In the genomic region with DNA sequence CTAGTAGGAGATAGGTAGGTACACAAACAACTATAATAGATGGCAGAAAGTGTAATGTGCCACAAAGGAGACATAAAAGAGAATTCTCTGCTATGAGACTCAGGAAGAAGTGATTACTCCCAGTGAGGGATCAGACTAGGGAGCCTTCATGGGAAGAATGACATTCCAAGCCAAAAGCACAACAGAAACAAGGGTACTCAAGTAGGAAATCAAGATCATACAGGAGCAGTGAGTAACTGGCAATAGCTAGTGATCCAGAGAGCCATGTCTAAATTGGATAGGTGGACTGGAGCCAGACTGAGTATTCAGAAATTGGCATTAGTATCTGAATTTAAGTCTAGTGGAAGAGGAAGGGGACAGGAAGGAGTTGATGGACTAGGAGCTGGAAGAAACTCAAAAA, we compare ENCODE assay signal across 14 cellular contexts. TPM values are rescaled to one million over a fixed set of nuclear protein-coding genes. Genes with fewer than 3 reads are reported as not detected.
DNase-seq lines count a peak whose midpoint lies in the region; ATAC-seq and TF ChIP-seq lines count a peak whose summit lies in the region.
"Had no signal": no experiment of that assay in that cellular context is flagged by ENCODE, and none has a peak within 500 bp of the region (broad histone marks: within the 10 kb centered on the region; RNA-seq: fewer than 3 reads in every experiment).

No MANE protein-coding gene starts in this region.

- intact Hi-C loops in CD14-positive monocyte (cut with micrococcal nuclease) = loop anchor here in 1 of 2 donors (5.0 kb wide), 1 partner anchor 35 kb away; no protein-coding TSS in a partner anchor
- intact Hi-C loops in natural killer cell (cut with micrococcal nuclease) = no loop called here

- no peak overlapping the region for H3K4me3 ChIP-seq in MG63
- H3K4me3 ChIP-seq: cardiac muscle cell had no signal

- H3K36me3 Mint-ChIP-seq in CD14-positive monocyte (peaks cover 20 to 32% of the 10 kb centered on the region in 2 donors), IgD-negative memory B cell (peaks cover 11% of the 10 kb centered on the region), natural killer cell (no peaks in the 10 kb centered on the region)
- H3K36me3 Mint-ChIP-seq in central memory CD8-positive, alpha-beta T cell (ENCODE audit: insufficient read depth) = peaks cover 13% of the 10 kb centered on the region
- peaks cover 3 to 10% of the 10 kb centered on the region in 2 donors for H3K36me3 Mint-ChIP-seq in stimulated activated naive B cell treated with anti-CD40 and anti-IgM and Interleukin-4, amounts not matched to agents 10 μg/mL and 1 μg/mL and 100 μg/mL, for 72 hours

- DNase-seq in CD14-positive monocyte (ENCODE audit: low spot score) (no peak), natural killer cell (no peak), MG63 (no peak), NCI-H510A (lab: John Stamatoyannopoulos, UW) (no peak)
- no peak for DNase-seq in central memory CD8-positive, alpha-beta T cell (ENCODE audit: low spot score in 2 of 2)
- no peak for DNase-seq in stimulated activated naive B cell treated with anti-CD40 and anti-IgM and Interleukin-4, amounts not matched to agents 10 μg/mL and 1 μg/mL and 100 μg/mL, for 72 hours
- DNase-seq: MM.1S; stimulated activated CD4-positive, alpha-beta T cell treated with anti-CD3 and anti-CD28 coated beads, Interleukin-4, amount 100 ng/mL, for 1 hour had no signal

- H3K27me3 Mint-ChIP-seq in CD14-positive monocyte (ENCODE audit: low read depth in 3 of 3) (peaks cover 0 to 4% (median 0%) of the 10 kb centered on the region in 3 donors), IgD-negative memory B cell (no peaks in the 10 kb centered on the region), natural killer cell (ENCODE audit: low read depth in 2 of 2) (no peaks in the 10 kb centered on the region)
- no peaks in the 10 kb centered on the region for H3K27me3 Mint-ChIP-seq in central memory CD8-positive, alpha-beta T cell
- H3K27me3 Mint-ChIP-seq in stimulated activated naive B cell treated with anti-CD40 and anti-IgM and Interleukin-4, amounts not matched to agents 10 μg/mL and 1 μg/mL and 100 μg/mL, for 72 hours = no peaks in the 10 kb centered on the region
- H3K27me3 Mint-ChIP-seq: progenitor cell of endocrine pancreas had no signal

- H3K4me1 Mint-ChIP-seq in CD14-positive monocyte (peaks cover 55% of the 10 kb centered on the region), IgD-negative memory B cell (peaks cover 39 to 48% (median 39%) of the 10 kb centered on the region in 3 donors), natural killer cell (peaks cover 57 to 63% of the 10 kb centered on the region in 2 donors)
- H3K4me1 Mint-ChIP-seq in central memory CD8-positive, alpha-beta T cell = peaks cover 77% of the 10 kb centered on the region
- peaks cover 28 to 32% of the 10 kb centered on the region in 2 donors for H3K4me1 Mint-ChIP-seq in stimulated activated naive B cell treated with anti-CD40 and anti-IgM and Interleukin-4, amounts not matched to agents 10 μg/mL and 1 μg/mL and 100 μg/mL, for 72 hours

- no peaks in the 10 kb centered on the region for H3K27me3 ChIP-seq in MG63
- H3K27me3 ChIP-seq: cardiac muscle cell had no signal

- no peak for ATAC-seq in central memory CD8-positive, alpha-beta T cell (replicated peaks; ENCODE audit: extremely low read depth, poor library complexity, severe bottlenecking)
- ATAC-seq in natural killer cell (no peak), GM21528 (IDR thresholded peaks at IDR 0.05; ENCODE audit: low FRiP score, unreplicated experiment) (no peak)
- ATAC-seq in stimulated activated naive B cell treated with anti-CD40 and anti-IgM and Interleukin-4, amounts not matched to agents 10 μg/mL and 1 μg/mL and 100 μg/mL, for 72 hours (replicated peaks) = no peak
- ATAC-seq: esophagus mucosa had no signal

- peaks cover 0 to 3% (median 0%) of the 10 kb centered on the region in 7 donors for H3K9me3 Mint-ChIP-seq in CD14-positive monocyte
- H3K9me3 Mint-ChIP-seq in IgD-negative memory B cell = no peaks in the 10 kb centered on the region
- no peaks in the 10 kb centered on the region for H3K9me3 Mint-ChIP-seq in central memory CD8-positive, alpha-beta T cell
- no peaks in the 10 kb centered on the region for H3K9me3 Mint-ChIP-seq in natural killer cell
- H3K9me3 Mint-ChIP-seq in stimulated activated naive B cell treated with anti-CD40 and anti-IgM and Interleukin-4, amounts not matched to agents 10 μg/mL and 1 μg/mL and 100 μg/mL, for 72 hours = no peaks in the 10 kb centered on the region
- H3K9me3 Mint-ChIP-seq: mesothelial cell of epicardium had no signal

- no peaks in the 10 kb centered on the region for H3K36me3 ChIP-seq in MG63
- H3K36me3 ChIP-seq: cardiac muscle cell had no signal

- H3K9me3 ChIP-seq in MG63 = no peaks in the 10 kb centered on the region

- no peak overlapping the region for H3K4me3 Mint-ChIP-seq in CD14-positive monocyte
- H3K4me3 Mint-ChIP-seq in IgD-negative memory B cell = peak overlapping the region in 3 of 4 donors; percentile 57 to 91 (median 66)
- peak overlapping the region; percentile 53 for H3K4me3 Mint-ChIP-seq in central memory CD8-positive, alpha-beta T cell
- peak overlapping the region; percentile 29 for H3K4me3 Mint-ChIP-seq in natural killer cell
- H3K4me3 Mint-ChIP-seq in stimulated activated naive B cell treated with anti-CD40 and anti-IgM and Interleukin-4, amounts not matched to agents 10 μg/mL and 1 μg/mL and 100 μg/mL, for 72 hours = no peak overlapping the region
- H3K4me3 Mint-ChIP-seq: mesothelial cell of epicardium had no signal

- TF ChIP-seq CTCF in CD14-positive monocyte (IDR thresholded peaks at IDR 0.05) (no peak), natural killer cell (IDR thresholded peaks at IDR 0.05) (no peak)

- peak overlapping the region; percentile 82 to 98 (median 94) for H3K27ac Mint-ChIP-seq in CD14-positive monocyte
- peak overlapping the region; percentile 84 to 99 (median 90) for H3K27ac Mint-ChIP-seq in IgD-negative memory B cell
- H3K27ac Mint-ChIP-seq in central memory CD8-positive, alpha-beta T cell (ENCODE audit: low read depth) = peak overlapping the region; percentile 96
- peak overlapping the region; percentile 89 to 99 for H3K27ac Mint-ChIP-seq in natural killer cell
- no peak overlapping the region for H3K27ac Mint-ChIP-seq in stimulated activated naive B cell treated with anti-CD40 and anti-IgM and Interleukin-4, amounts not matched to agents 10 μg/mL and 1 μg/mL and 100 μg/mL, for 72 hours
- H3K27ac Mint-ChIP-seq: mesothelial cell of epicardium, progenitor cell of endocrine pancreas had no signal

RNA-seq across cellular contexts. Expression of gene RFFL, which starts 10.7 kb away (rescaled TPM):
- polyA plus RNA-seq in CD14-positive monocyte (10 to 100 TPM; 16.1 to 24.7 TPM), IgD-negative memory B cell (28.9 TPM)
- total RNA-seq in natural killer cell = 10 to 100 TPM; 50.0 to 86.6 (median 75.9) TPM
- total RNA-seq in MG63 (2014; rRNA removed; shearing (Covaris generic); ENCODE audit: low replicate concordance) = 10.5 and 18.0 TPM in 2 replicates

Comparison
In these comparisons a context has a peak if more than half of its experiments do, and no peak if none do; other contexts are left out.
1. H3K4me3 Mint-ChIP-seq: peak in IgD-negative memory B cell (3 of 4), central memory CD8-positive, alpha-beta T cell (single experiment) and natural killer cell (single experiment); none in CD14-positive monocyte (0 of 2) and stimulated activated naive B cell treated with anti-CD40 and anti-IgM and Interleukin-4, amounts not matched to agents 10 μg/mL and 1 μg/mL and 100 μg/mL, for 72 hours (0 of 2).